11 cellular contexts compared by ENCODE assay signal in the genomic region with DNA sequence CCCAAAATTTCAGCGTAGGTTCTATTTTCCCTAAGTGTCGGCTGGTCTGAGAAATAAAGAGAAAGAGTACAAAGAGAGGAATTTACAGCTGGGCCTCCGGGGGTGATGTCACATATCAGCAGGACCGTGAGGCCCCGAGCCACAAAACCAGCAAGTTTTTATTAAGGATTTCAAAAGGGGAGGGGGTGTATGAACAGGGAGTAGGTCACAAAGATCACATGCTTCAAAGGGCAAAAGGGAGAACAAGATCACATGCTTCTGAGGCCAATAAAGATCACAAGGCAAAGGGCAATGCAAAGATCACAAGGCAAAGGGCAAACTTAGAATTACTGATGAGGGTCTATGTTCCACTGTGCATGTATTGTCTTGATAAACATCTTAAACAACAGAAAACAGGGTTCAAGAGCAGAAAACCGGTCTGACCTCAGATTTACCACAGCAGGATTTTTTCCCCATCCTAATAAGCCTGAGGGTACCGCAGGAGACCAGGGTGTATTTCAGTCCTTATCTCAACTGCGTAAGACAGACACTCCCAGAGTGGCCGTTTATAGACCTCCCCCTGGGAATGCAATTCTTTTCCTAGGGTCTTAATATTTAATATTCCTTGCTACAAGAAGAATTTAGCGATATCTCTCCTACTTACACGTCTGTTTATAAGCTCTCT. TPM values are rescaled to one million over a fixed set of nuclear protein-coding genes. Genes with fewer than 3 reads are reported as not detected.
DNase-seq lines count a peak whose midpoint lies in the region; ATAC-seq, FAIRE-seq and TF ChIP-seq lines count a peak whose summit lies in the region.
"Not testable (repeated sequence)": the region's sequence is repeated elsewhere in the genome, so short reads cannot be mapped to it uniquely, and the experiment has no call there.
"Had no signal": no experiment of that assay in that cellular context is flagged by ENCODE, and none has a peak within 500 bp of the region (broad histone marks: within the 10 kb centered on the region; RNA-seq: fewer than 3 reads in every experiment).

A gene (minus strand): TSS at position 134 of the 664 bp plus-strand sequence. CDS start 13,602 bp downstream, outside the sequence.

- intact Hi-C loops in OCI-LY7 (cut with micrococcal nuclease; ENCODE audit: unreplicated experiment); K562 (cut with micrococcal nuclease); HepG2 (cut with micrococcal nuclease; ENCODE audit: unreplicated experiment): not testable (repeated sequence)

- H3K27me3 ChIP-seq in DND-41 (ENCODE audit: insufficient read depth, low read length, poor library complexity); K562 (ENCODE audit: control insufficient read depth in 2 of 2, insufficient read depth in 2 of 2, low read length in 2 of 2); HepG2 (ENCODE audit: control insufficient read depth in 1 of 2, insufficient read depth in 2 of 2, low read length in 2 of 2): not testable (repeated sequence)

- not testable (repeated sequence) for H3K9me3 ChIP-seq in DND-41 (ENCODE audit: insufficient read depth, low read length, severe bottlenecking); HEK293 (ENCODE audit: control insufficient read depth, insufficient read depth, low read depth, low read length); K562 (replicated peaks; ENCODE audit: control insufficient read depth, insufficient read depth, low read depth, low read length)
- H3K9me3 ChIP-seq in OCI-LY7 (ENCODE audit: low read length) = peaks cover 16% of the 10 kb centered on the region; the same call in 1 of the 2 replicates
- peaks cover 11% of the 10 kb centered on the region for H3K9me3 ChIP-seq in HepG2 (ENCODE audit: low read length)

- CTCF ChIA-PET in HEK293 (lab: Yijun Ruan, JAX) (interaction anchor here (0.6 kb wide), 1 partner anchor 73 kb away, joined by 3 read pairs; no protein-coding TSS in a partner anchor), HepG2 (lab: Yijun Ruan, JAX; ENCODE audit: low intra/inter-chr PET ratio, low total read pairs) (interaction anchor here (4.3 kb wide), 1 partner anchor 69 kb away, joined by 65 read pairs; no protein-coding TSS in a partner anchor)
- CTCF ChIA-PET in OCI-LY7 (lab: Charles Lee; ENCODE audit: unreplicated experiment); K562 (lab: Yijun Ruan, JAX; ENCODE audit: low intra/inter-chr PET ratio): not testable (repeated sequence)

- peak; percentile 20 for DNase-seq in DND-41
- DNase-seq in OCI-LY7 (ENCODE audit: low spot score) = peak; percentile 16
- DNase-seq in K562 (ENCODE audit: extremely low read depth in 1 of 4, low spot score in 3 of 4); HepG2 (ENCODE audit: low spot score); mucosa of gallbladder (ENCODE audit: low spot score): not testable (repeated sequence)
- DNase-seq in erythroblast (lab: John Stamatoyannopoulos, UW) = peak; percentile 12 to 31

- POLR2A ChIA-PET in HEK293 (lab: Yijun Ruan, JAX); OCI-LY7 (lab: Charles Lee); K562 (lab: Yijun Ruan, JAX): not testable (repeated sequence)
- POLR2A ChIA-PET in HepG2 (lab: Yijun Ruan, JAX) = interaction anchor here (0.8 to 2.0 kb wide), 2 partner anchors 13 to 31 kb away, joined by 3 to 9 read pairs; a partner anchor contains a TSS

- not testable (repeated sequence) for TF ChIP-seq CTCF in DND-41 (IDR thresholded peaks at IDR 0.05; ENCODE audit: borderline replicate concordance, extremely low read depth, low read length, poor library complexity, severe bottlenecking); HEK293 (tag by site-specific recombination; IDR thresholded peaks at IDR 0.05); OCI-LY7 (conservative IDR thresholded peaks at IDR 0.05; ENCODE audit: low read length); K562 (IDR thresholded peaks at IDR 0.05 in 2 of 3, conservative IDR thresholded peaks at IDR 0.05 in 1 of 3; ENCODE audit: insufficient read depth in 2 of 3, low read depth in 1 of 3, low read length in 3 of 3); HepG2 (CRISPR knock-in tag; IDR thresholded peaks at IDR 0.05)

- H3K36me3 ChIP-seq in DND-41 (ENCODE audit: insufficient read depth, low read length) (peaks cover 23% of the 10 kb centered on the region; the same call in 1 of the 2 replicates), HEK293 (ENCODE audit: control insufficient read depth in 2 of 2, insufficient read depth in 1 of 2, low read length in 2 of 2) (peaks cover 0 to 19% of the 10 kb centered on the region in 2 experiments; a peak in 1 of 3 replicates), OCI-LY7 (ENCODE audit: insufficient read depth, low read length) (peaks cover 41% of the 10 kb centered on the region), K562 (ENCODE audit: control insufficient read depth, insufficient read depth, low read length) (peaks cover 33% of the 10 kb centered on the region), HepG2 (replicated peaks in 1 of 2; ENCODE audit: control insufficient read depth in 1 of 2, insufficient read depth in 2 of 2, low read length in 2 of 2) (peaks cover 5 to 11% of the 10 kb centered on the region in 2 experiments; a peak in 2 of 5 replicates)

- H3K79me2 ChIP-seq in DND-41 (ENCODE audit: insufficient read depth, low read length); OCI-LY7 (ENCODE audit: insufficient read depth, low read depth, low read length); K562 (ENCODE audit: control insufficient read depth, insufficient read depth, low read length); HepG2 (ENCODE audit: insufficient read depth, low read length): not testable (repeated sequence)

- H4K20me1 ChIP-seq in DND-41 (ENCODE audit: insufficient read depth, low read length); OCI-LY7 (ENCODE audit: insufficient read depth, low read length); K562 (replicated peaks; ENCODE audit: control insufficient read depth, insufficient read depth, low read length); HepG2 (ENCODE audit: insufficient read depth, low read length): not testable (repeated sequence)

- H3K4me2 ChIP-seq in DND-41 (ENCODE audit: insufficient read depth, low read length); OCI-LY7 (ENCODE audit: low read length); K562 (ENCODE audit: insufficient read depth, low read length); HepG2 (ENCODE audit: low read depth, low read length): not testable (repeated sequence)

- ATAC-seq in DND-41 (ENCODE audit: insufficient read depth, low read depth); K562; HepG2: not testable (repeated sequence)

- H3K9me2 ChIP-seq in OCI-LY7 (ENCODE audit: insufficient read depth, low read length) = not testable (repeated sequence)

- not testable (repeated sequence) for TF ChIP-seq RAD21 in K562 (CRISPR knock-in tag; conservative IDR thresholded peaks at IDR 0.05 in 1 of 2, IDR thresholded peaks at IDR 0.05 in 1 of 2); HepG2 (CRISPR knock-in tag; IDR thresholded peaks at IDR 0.05)

- not testable (repeated sequence) for TF ChIP-seq EP300 in K562 (IDR thresholded peaks at IDR 0.05; ENCODE audit: low read length)
- TF ChIP-seq EP300 in HepG2 (IDR thresholded peaks at IDR 0.05; ENCODE audit: low read depth in 2 of 2, low read length in 2 of 2) (peak in 1 of 2 experiments; percentile 61; a peak in 2 of 4 replicates), HepG2 (CRISPR knock-in tag; IDR thresholded peaks at IDR 0.05; ENCODE audit: borderline replicate concordance) (peak; percentile 13; the same call in 1 of the 2 replicates)

- not testable (repeated sequence) for H3K27ac ChIP-seq in DND-41 (ENCODE audit: low read length); HEK293 (ENCODE audit: extremely low read depth, low read depth, low read length); OCI-LY7 (ENCODE audit: low read depth, low read length, poor library complexity, severe bottlenecking); K562 (ENCODE audit: extremely low read depth, low read depth, low read length)
- peak within 1 kb of the TSS; percentile 6 for H3K27ac ChIP-seq in HepG2 (ENCODE audit: extremely low read length, insufficient read depth, low read length)

- not testable (repeated sequence) for TF ChIP-seq POLR2A in K562 (conservative IDR thresholded peaks at IDR 0.05); erythroblast (IDR thresholded peaks at IDR 0.05; ENCODE audit: low read length); HepG2 (IDR thresholded peaks at IDR 0.05; ENCODE audit: insufficient read depth in 1 of 2, low read depth in 2 of 2, low read length in 2 of 2)

- H3K9ac ChIP-seq in DND-41 (ENCODE audit: low read depth, low read length); K562 (ENCODE audit: insufficient read depth in 1 of 2, low read depth in 2 of 2, low read length in 2 of 2); HepG2 (ENCODE audit: insufficient read depth, low read depth, low read length): not testable (repeated sequence)

- 93% methylated on average over 11 of the region's 11 CpGs for WGBS in K562 (ENCODE audit: insufficient coverage, low coverage, missing lambda C conversion rate)
- WGBS in HepG2 (ENCODE audit: low lambda C conversion rate) = 89% methylated on average over 11 of the region's 11 CpGs

- BruUV-seq in OCI-LY7 (replicated peaks; lab: Mats Ljungman, UMichigan); K562 (replicated peaks; lab: Mats Ljungman, UMichigan); HepG2 (replicated peaks; lab: Mats Ljungman, UMichigan): not testable (repeated sequence)

- in situ Hi-C loops in K562 (cut with MboI) = not testable (repeated sequence)
- in situ Hi-C loops in HepG2 (cut with HindIII; ENCODE audit: extremely low pct_ligation_motif_present, low pct_unique_long_range_greater_than_20kb) = loop anchor here (5.0 kb wide), 1 partner anchor 63 kb away; no protein-coding TSS in a partner anchor

- FAIRE-seq in K562 (lab: Jason Lieb, UNC); HepG2 (lab: Jason Lieb, UNC): not testable (repeated sequence)

- H3K4me3 ChIP-seq in DND-41 (ENCODE audit: low read depth in 1 of 2, low read length in 2 of 2); HEK293 (ENCODE audit: low read depth, low read length); OCI-LY7 (ENCODE audit: low read depth, low read length, poor library complexity, severe bottlenecking); K562; HepG2 (replicated peaks in 1 of 3; ENCODE audit: insufficient read depth in 1 of 3, low read depth in 2 of 3, low read length in 3 of 3): not testable (repeated sequence)

- not testable (repeated sequence) for H2AFZ ChIP-seq in DND-41 (ENCODE audit: low read depth, low read length); OCI-LY7 (ENCODE audit: low read length); K562 (ENCODE audit: low read depth, low read length); HepG2 (ENCODE audit: low read length)

- not testable (repeated sequence) for H3K9me1 ChIP-seq in K562 (ENCODE audit: control insufficient read depth, insufficient read depth, low read length)

- not testable (repeated sequence) for H3K4me1 ChIP-seq in DND-41 (ENCODE audit: insufficient read depth, low read length); HEK293 (ENCODE audit: control insufficient read depth, insufficient read depth, low read length); OCI-LY7 (ENCODE audit: insufficient read depth, low read length, poor library complexity, severe bottlenecking); K562 (replicated peaks in 1 of 2; ENCODE audit: control insufficient read depth in 2 of 2, insufficient read depth in 2 of 2, low read length in 2 of 2)
- peaks cover 87% of the 10 kb centered on the region for H3K4me1 ChIP-seq in HepG2 (ENCODE audit: insufficient read depth, low read length)

RNA-seq across cellular contexts. Expression of the gene that starts here (rescaled TPM):
- total RNA-seq in OCI-LY7 (2014; rRNA removed; shearing (Covaris generic)) = 0.13 TPM in 1 of 2 replicates, not detected in the other
- total RNA-seq in OCI-LY7 (2022) = not detected in 2 replicates
- 0.32 and 0.49 TPM in 2 replicates for total RNA-seq in K562 (2011; cell fraction: chromatin; rRNA removed; ENCODE audit: low replicate concordance)
- total RNA-seq in K562 (2011; cell fraction: nucleolus; rRNA removed) = 0.17 and 0.39 TPM in 2 replicates
- 0.22 and 0.46 TPM in 2 replicates for total RNA-seq in K562 (2011; cell fraction: nucleoplasm; rRNA removed)
- total RNA-seq in K562 (2014; rRNA removed) = 0.24 and 0.32 TPM in 2 replicates
- 0.26 and 0.40 TPM in 2 replicates for total RNA-seq in K562 (2014; rRNA removed; fragmentation: Illumina TruSeq; extraction: Trizol)
- 0.25 and 0.26 TPM in 2 replicates for total RNA-seq in K562 (2015; rRNA removed; fragmentation: Illumina TruSeq; extraction: Trizol)
- 0.27 and 0.36 TPM in 2 replicates for total RNA-seq in K562 (2021)
- polyA plus RNA-seq in K562 (2011; rRNA removed) = 0.17 and 0.23 TPM in 2 replicates
- polyA plus RNA-seq in K562 (2011; cell fraction: cytosol; rRNA removed) = 0.04 and 0.22 TPM in 2 replicates
- 0.28 and 0.67 TPM in 2 replicates for polyA plus RNA-seq in K562 (2011; cell fraction: nucleus; rRNA removed)
- 0.15 and 0.16 TPM in 2 replicates for polyA plus RNA-seq in K562 (2012)
- 0.25 and 0.33 TPM in 2 replicates for polyA plus RNA-seq in K562 (2014; fragmentation: Illumina TruSeq; extraction: Trizol)
- polyA plus RNA-seq in K562 (2014; fragmentation: Nextera tagmentation; extraction: Ambion mirVana) = under 1 TPM; 0.53 to 0.76 TPM
- polyA plus RNA-seq in K562 (2014; rRNA removed) = 0.28 and 0.88 TPM in 2 replicates
- polyA minus RNA-seq in K562 (2011; rRNA and poly(A)+ RNA removed) = 0.14 and 0.15 TPM in 2 replicates
- not detected in 2 replicates for polyA minus RNA-seq in K562 (2011; cell fraction: cytosol; rRNA and poly(A)+ RNA removed)
- 0.13 and 0.22 TPM in 2 replicates for polyA minus RNA-seq in K562 (2011; cell fraction: nucleus; rRNA and poly(A)+ RNA removed)
- total RNA-seq in HepG2 (2016; rRNA removed; fragmentation: Illumina TruSeq; extraction: Trizol) = 0.71 and 1.0 TPM in 2 replicates
- total RNA-seq in HepG2 (2016; cell fraction: cytosol; rRNA removed; fragmentation: Illumina TruSeq; extraction: Trizol; ENCODE audit: low read depth) = 0.20 and 0.26 TPM in 2 replicates
- total RNA-seq in HepG2 (2016; cell fraction: insoluble cytoplasmic fraction; rRNA removed; fragmentation: Illumina TruSeq; extraction: Trizol) = 0.45 and 0.77 TPM in 2 replicates
- 0.34 and 0.56 TPM in 2 replicates for total RNA-seq in HepG2 (2016; cell fraction: membrane; rRNA removed; fragmentation: Illumina TruSeq; extraction: Trizol)
- 0.78 and 0.97 TPM in 2 replicates for total RNA-seq in HepG2 (2016; cell fraction: nucleus; rRNA removed; fragmentation: Illumina TruSeq; extraction: Trizol)
- polyA plus RNA-seq in HepG2 (2011; rRNA removed) = 7.9 and 11.2 TPM in 2 replicates
- polyA plus RNA-seq in HepG2 (2011; cell fraction: cytosol; rRNA removed) = 3.9 and 10.6 TPM in 2 replicates
- 4.2 and 7.6 TPM in 2 replicates for polyA plus RNA-seq in HepG2 (2011; cell fraction: nucleus; rRNA removed)
- 26.8 and 34.2 TPM in 2 replicates for polyA plus RNA-seq in HepG2 (2012)
- polyA plus RNA-seq in HepG2 (2016; cell fraction: cytosol; fragmentation: Illumina TruSeq; extraction: Trizol; ENCODE audit: low read depth) = 0.07 and 0.18 TPM in 2 replicates
- 0.80 and 0.87 TPM in 2 replicates for polyA plus RNA-seq in HepG2 (2016; cell fraction: insoluble cytoplasmic fraction; fragmentation: Illumina TruSeq; extraction: Trizol; ENCODE audit: low read depth)
- polyA plus RNA-seq in HepG2 (2016; cell fraction: membrane; fragmentation: Illumina TruSeq; extraction: Trizol; ENCODE audit: low read depth) = 0.22 and 0.24 TPM in 2 replicates
- 1.4 and 1.7 TPM in 2 replicates for polyA plus RNA-seq in HepG2 (2016; cell fraction: nucleus; fragmentation: Illumina TruSeq; extraction: Trizol; ENCODE audit: insufficient read depth, low read depth)
- 0.05 and 7.3 TPM in 2 replicates for polyA minus RNA-seq in HepG2 (2011; rRNA and poly(A)+ RNA removed; ENCODE audit: low replicate concordance)
- 5.0 and 10.0 TPM in 2 replicates for polyA minus RNA-seq in HepG2 (2011; cell fraction: cytosol; rRNA and poly(A)+ RNA removed)
- polyA minus RNA-seq in HepG2 (2011; cell fraction: nucleus; rRNA and poly(A)+ RNA removed) = 7.6 and 12.8 TPM in 2 replicates
- 117 TPM for total RNA-seq in mucosa of gallbladder
- total RNA-seq: A172; CD8-positive, alpha-beta memory T cell; HT1080 had no signal
- polyA plus RNA-seq: IgD-negative memory B cell had no signal

Comparison
In these comparisons a context has a peak if more than half of its experiments do, and no peak if none do; other contexts are left out.
1. RNA of the gene that starts here (total RNA-seq): 117 TPM in mucosa of gallbladder (single experiment); 0.20 to 1.0 TPM in HepG2, 0.17 to 0.49 TPM in K562 and 0.13 TPM in OCI-LY7; every median in the first group is over 10 times any median in the second.
2. Peak in DNase-seq in OCI-LY7; RNA of the gene not detected or under 1 TPM.